Comparison of ENCODE assay signal across 1 cellular context in the genomic region with DNA sequence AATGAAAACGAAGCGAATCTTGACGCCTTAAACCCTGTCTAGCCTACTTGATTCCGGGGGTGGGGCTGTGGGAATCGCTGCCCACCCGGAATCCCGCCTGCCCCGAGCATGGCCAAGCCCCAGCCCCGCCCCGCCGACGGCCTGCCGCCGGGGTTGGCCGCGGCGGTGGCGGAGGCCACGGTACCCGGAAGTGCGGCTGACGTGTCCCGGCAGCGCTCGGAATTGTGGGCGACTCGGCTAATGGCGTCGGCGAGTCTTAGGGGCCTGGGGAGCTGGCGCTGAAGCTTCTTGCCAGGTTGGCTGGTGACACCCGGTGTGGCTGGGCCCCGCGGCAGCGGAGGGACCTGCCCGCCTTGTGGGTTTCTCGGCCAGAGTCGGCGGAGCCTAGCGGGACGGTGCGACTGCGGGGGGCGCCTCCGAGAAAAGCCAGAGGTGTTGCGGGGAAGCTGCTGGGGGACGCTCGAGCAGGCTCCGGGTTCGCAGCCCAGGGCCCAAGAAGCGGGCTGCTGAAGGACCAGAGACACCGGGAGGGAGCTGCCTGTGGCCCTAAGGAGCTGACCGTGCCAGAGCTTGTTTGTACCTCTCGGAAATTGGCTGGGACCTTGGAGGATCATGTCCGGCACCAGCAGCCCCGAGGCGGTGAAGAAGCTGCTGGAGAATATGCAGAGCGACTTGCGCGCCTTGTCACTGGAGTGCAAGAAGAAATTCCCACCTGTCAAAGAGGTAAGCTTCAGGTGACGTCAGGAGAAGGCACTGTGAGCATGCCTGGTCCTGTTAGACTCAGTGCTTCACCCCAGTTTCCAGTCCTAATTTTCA.
A peak's percentile ranks its signal among the peaks of the same experiment; 100 is the strongest.
TF ChIP-seq lines count a peak whose summit lies in the region.

TSS of gene MON2 (plus strand) at position 231 of the 816 bp plus-strand sequence. CDS start at position 613, 382 bp downstream.

TF ChIP-seq in HEK293, 187 proteins besides CTCF, POLR2A, EP300 and RAD21 (continued from another document and continues in another):
- TF ChIP-seq ZFP37 (tag by site-specific recombination; IDR thresholded peaks at IDR 0.05) (0 out of 2 replicates have a peak, but pooled peaks have one; percentile 73), YY2 (tag by site-specific recombination; IDR thresholded peaks at IDR 0.05) (peak; percentile 73), MEIS1 (CRISPR knock-in tag; IDR thresholded peaks at IDR 0.05; ENCODE audit: borderline replicate concordance) (no peak), ZNF488 (tag by site-specific recombination; IDR thresholded peaks at IDR 0.05) (no peak), YY1 (tag by site-specific recombination; IDR thresholded peaks at IDR 0.05) (peak; percentile 92), ZFHX2 (tag by site-specific recombination; conservative IDR thresholded peaks at IDR 0.05) (peak; percentile 70), SP2 (tag by site-specific recombination; IDR thresholded peaks at IDR 0.05) (peak; percentile 67), KLF9 (tag by site-specific recombination; IDR thresholded peaks at IDR 0.05; ENCODE audit: low read depth) (peak; percentile 40; the same call in 1 of the 2 replicates), ZNF416 (tag by site-specific recombination; IDR thresholded peaks at IDR 0.05) (no peak), ZNF600 (tag by site-specific recombination; IDR thresholded peaks at IDR 0.05) (0 out of 2 replicates have a peak, but pooled peaks have one; percentile 44), KLF17 (tag by site-specific recombination; IDR thresholded peaks at IDR 0.05) (peak; percentile 47; the same call in 1 of the 2 replicates), ZNF311 (tag by site-specific recombination; IDR thresholded peaks at IDR 0.05; ENCODE audit: borderline replicate concordance) (no peak), SCRT2 (tag by site-specific recombination; IDR thresholded peaks at IDR 0.05) (no peak), ZNF23 (tag by site-specific recombination; IDR thresholded peaks at IDR 0.05; ENCODE audit: borderline replicate concordance) (no peak), ZNF175 (tag by site-specific recombination; IDR thresholded peaks at IDR 0.05) (no peak), ZNF214 (tag by site-specific recombination; IDR thresholded peaks at IDR 0.05; ENCODE audit: borderline replicate concordance) (no peak), HIC1 (tag by site-specific recombination; IDR thresholded peaks at IDR 0.05) (peak; percentile 84), ZNF169 (tag by site-specific recombination; IDR thresholded peaks at IDR 0.05) (no peak), ZNF777 (tag by site-specific recombination; IDR thresholded peaks at IDR 0.05; ENCODE audit: borderline replicate concordance) (no peak), ZEB2 (tag by site-specific recombination; IDR thresholded peaks at IDR 0.05) (peak; percentile 76), PRDM10 (tag by site-specific recombination; IDR thresholded peaks at IDR 0.05) (0 out of 2 replicates have a peak, but pooled peaks have one; percentile 49), ZNF335 (tag by site-specific recombination; conservative IDR thresholded peaks at IDR 0.05) (peak; percentile 96), SCRT1 (tag by site-specific recombination; IDR thresholded peaks at IDR 0.05; ENCODE audit: borderline replicate concordance) (no peak), KLF10 (tag by site-specific recombination; IDR thresholded peaks at IDR 0.05) (peak; percentile 87), REST (tag by site-specific recombination; IDR thresholded peaks at IDR 0.05) (no peak), ZNF792 (tag by site-specific recombination; IDR thresholded peaks at IDR 0.05) (no peak), PRDM1 (tag by site-specific recombination; IDR thresholded peaks at IDR 0.05) (no peak), ZNF560 (tag by site-specific recombination; IDR thresholded peaks at IDR 0.05; ENCODE audit: borderline replicate concordance) (no peak), ZBTB20 (tag by site-specific recombination; IDR thresholded peaks at IDR 0.05) (peak; percentile 74), ZNF112 (tag by site-specific recombination; IDR thresholded peaks at IDR 0.05) (no peak), ZNF670 (tag by site-specific recombination; IDR thresholded peaks at IDR 0.05; ENCODE audit: low read depth) (no peak), ZNF626 (tag by site-specific recombination; IDR thresholded peaks at IDR 0.05) (no peak), HOXA7 (CRISPR knock-in tag; IDR thresholded peaks at IDR 0.05; ENCODE audit: borderline replicate concordance) (no peak)
- TF ChIP-seq, protein P1, sequence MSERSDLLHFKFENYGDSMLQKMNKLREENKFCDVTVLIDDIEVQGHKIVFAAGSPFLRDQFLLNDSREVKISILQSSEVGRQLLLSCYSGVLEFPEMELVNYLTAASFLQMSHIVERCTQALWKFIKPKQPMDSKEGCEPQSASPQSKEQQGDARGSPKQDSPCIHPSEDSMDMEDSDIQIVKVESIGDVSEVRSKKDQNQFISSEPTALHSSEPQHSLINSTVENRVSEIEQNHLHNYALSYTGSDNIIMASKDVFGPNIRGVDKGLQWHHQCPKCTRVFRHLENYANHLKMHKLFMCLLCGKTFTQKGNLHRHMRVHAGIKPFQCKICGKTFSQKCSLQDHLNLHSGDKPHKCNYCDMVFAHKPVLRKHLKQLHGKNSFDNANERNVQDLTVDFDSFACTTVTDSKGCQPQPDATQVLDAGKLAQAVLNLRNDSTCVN (tag by site-specific recombination; optimal IDR thresholded peaks at IDR 0.05), result peak; percentile 37
- TF ChIP-seq, protein P2, sequence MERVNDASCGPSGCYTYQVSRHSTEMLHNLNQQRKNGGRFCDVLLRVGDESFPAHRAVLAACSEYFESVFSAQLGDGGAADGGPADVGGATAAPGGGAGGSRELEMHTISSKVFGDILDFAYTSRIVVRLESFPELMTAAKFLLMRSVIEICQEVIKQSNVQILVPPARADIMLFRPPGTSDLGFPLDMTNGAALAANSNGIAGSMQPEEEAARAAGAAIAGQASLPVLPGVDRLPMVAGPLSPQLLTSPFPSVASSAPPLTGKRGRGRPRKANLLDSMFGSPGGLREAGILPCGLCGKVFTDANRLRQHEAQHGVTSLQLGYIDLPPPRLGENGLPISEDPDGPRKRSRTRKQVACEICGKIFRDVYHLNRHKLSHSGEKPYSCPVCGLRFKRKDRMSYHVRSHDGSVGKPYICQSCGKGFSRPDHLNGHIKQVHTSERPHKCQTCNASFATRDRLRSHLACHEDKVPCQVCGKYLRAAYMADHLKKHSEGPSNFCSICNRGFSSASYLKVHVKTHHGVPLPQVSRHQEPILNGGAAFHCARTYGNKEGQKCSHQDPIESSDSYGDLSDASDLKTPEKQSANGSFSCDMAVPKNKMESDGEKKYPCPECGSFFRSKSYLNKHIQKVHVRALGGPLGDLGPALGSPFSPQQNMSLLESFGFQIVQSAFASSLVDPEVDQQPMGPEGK (tag by site-specific recombination; IDR thresholded peaks at IDR 0.05), result peak; percentile 58
- TF ChIP-seq, protein P3, sequence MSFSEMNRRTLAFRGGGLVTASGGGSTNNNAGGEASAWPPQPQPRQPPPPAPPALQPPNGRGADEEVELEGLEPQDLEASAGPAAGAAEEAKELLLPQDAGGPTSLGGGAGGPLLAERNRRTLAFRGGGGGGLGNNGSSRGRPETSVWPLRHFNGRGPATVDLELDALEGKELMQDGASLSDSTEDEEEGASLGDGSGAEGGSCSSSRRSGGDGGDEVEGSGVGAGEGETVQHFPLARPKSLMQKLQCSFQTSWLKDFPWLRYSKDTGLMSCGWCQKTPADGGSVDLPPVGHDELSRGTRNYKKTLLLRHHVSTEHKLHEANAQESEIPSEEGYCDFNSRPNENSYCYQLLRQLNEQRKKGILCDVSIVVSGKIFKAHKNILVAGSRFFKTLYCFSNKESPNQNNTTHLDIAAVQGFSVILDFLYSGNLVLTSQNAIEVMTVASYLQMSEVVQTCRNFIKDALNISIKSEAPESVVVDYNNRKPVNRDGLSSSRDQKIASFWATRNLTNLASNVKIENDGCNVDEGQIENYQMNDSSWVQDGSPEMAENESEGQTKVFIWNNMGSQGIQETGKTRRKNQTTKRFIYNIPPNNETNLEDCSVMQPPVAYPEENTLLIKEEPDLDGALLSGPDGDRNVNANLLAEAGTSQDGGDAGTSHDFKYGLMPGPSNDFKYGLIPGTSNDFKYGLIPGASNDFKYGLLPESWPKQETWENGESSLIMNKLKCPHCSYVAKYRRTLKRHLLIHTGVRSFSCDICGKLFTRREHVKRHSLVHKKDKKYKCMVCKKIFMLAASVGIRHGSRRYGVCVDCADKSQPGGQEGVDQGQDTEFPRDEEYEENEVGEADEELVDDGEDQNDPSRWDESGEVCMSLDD (tag by site-specific recombination; IDR thresholded peaks at IDR 0.05), result peak; percentile 84
- TF ChIP-seq, protein P4, sequence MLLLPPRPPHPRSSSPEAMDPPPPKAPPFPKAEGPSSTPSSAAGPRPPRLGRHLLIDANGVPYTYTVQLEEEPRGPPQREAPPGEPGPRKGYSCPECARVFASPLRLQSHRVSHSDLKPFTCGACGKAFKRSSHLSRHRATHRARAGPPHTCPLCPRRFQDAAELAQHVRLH (tag by site-specific recombination; IDR thresholded peaks at IDR 0.05), result peak; percentile 13; the same call in 1 of the 2 replicates
